In the genomic region with DNA sequence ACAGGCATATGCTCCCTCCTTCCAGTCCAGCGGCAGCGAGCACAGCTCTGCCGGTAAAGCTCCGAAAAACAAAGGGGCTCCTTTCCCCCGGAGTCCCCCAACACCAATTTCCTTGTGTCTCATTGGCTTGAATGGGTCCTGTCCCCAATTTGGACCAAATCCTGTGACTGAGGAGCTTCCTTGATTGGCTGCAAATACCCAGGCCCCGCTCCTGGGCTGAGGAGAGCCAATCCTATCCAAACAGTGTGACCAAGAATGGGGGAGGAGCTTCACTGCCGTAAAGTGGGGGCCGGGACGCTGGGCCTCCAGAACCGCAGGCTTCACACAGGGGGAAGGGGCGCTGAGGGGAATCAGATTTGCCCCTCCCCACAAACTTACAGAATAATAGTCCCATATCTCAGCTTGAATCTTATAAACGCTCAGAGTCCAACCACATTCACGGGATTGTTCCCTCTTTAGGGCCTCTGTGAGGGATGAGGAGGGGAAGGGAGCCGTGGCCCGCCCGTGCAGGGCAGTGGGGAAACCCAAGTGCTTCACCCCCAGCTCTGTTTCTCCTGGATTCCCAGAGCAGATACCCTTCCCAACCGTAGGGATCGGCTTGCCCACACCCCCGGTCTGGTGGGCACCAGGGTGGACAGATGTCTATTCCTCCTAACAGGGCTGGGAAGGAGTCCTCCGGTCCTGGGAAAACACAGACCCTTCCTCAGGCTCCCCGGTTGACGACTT, we compare ENCODE assay signal across 26 cellular contexts.
"Had no signal": no experiment of that assay in that cellular context is flagged by ENCODE, and none has a peak within 500 bp of the region (broad histone marks: within the 10 kb centered on the region; RNA-seq: fewer than 3 reads in every experiment).

No MANE protein-coding gene starts in this region.

- H3K9me3 ChIP-seq: adrenal gland, body of pancreas, breast epithelium, SJCRH30 had no signal

- H3K4me1 Mint-ChIP-seq: activated CD4-positive, alpha-beta T cell treated with anti-CD3 and anti-CD28 coated beads, Interleukin-2, amount 10 ng/mL, durations not matched to agents 24 days and 14 days had no signal

- ATAC-seq: activated CD8-positive, alpha-beta T cell treated with anti-CD3 and anti-CD28 coated beads for 36 hours; activated naive CD4-positive, alpha-beta T cell treated with anti-CD3 and anti-CD28 coated beads, Interleukin-2, amount 50 U/mL, for 72 hours; body of pancreas; Panc1 had no signal

- H3K36me3 ChIP-seq: adrenal gland, breast epithelium, SJCRH30, WERI-Rb-1 had no signal

- H3K27ac ChIP-seq: adrenal gland, body of pancreas, breast epithelium, SJCRH30, SK-N-MC, WERI-Rb-1 had no signal

- DNase-seq: activated CD4-positive, alpha-beta T cell treated with anti-CD3 and anti-CD28 coated beads, Interleukin-2, amount 10 ng/mL, durations not matched to agents 24 days and 14 days; activated CD4-positive, alpha-beta T cell treated with anti-CD3 and anti-CD28 coated beads, Interleukin-2, amount 50 U/mL, for 4 hours; activated CD8-positive, alpha-beta T cell treated with anti-CD3 and anti-CD28 coated beads for 36 hours; activated gamma-delta T cell; activated naive CD4-positive, alpha-beta T cell treated with Interleukin-2 at 50 U/mL for 16 hours; activated T-cell treated with anti-CD3 and anti-CD28 coated beads, Interleukin-2, amount 50 U/mL, for 24 hours; adrenal gland; body of pancreas; caudate nucleus; NCI-H1105; NCI-H1436; NCI-H1694; NCI-H1930; NCI-H2081 treated with DMSO at 0.1 percent for 48 hours; NCI-H345; NCI-H524 treated with DMSO at 0.1 percent for 48 hours; SHP77; SJCRH30; T1000; WERI-Rb-1 had no signal

- H3K4me3 Mint-ChIP-seq: activated CD4-positive, alpha-beta T cell treated with anti-CD3 and anti-CD28 coated beads, Interleukin-2, amount 10 ng/mL, durations not matched to agents 24 days and 14 days; activated CD8-positive, alpha-beta T cell treated with anti-CD3 and anti-CD28 coated beads for 36 hours; activated T-cell treated with anti-CD3 and anti-CD28 coated beads, Interleukin-2, amount 50 U/mL, for 24 hours had no signal

- H3K4me1 ChIP-seq: adrenal gland, body of pancreas, breast epithelium, SJCRH30 had no signal

- H3K27me3 Mint-ChIP-seq: activated CD8-positive, alpha-beta T cell treated with anti-CD3 and anti-CD28 coated beads for 36 hours; activated T-cell treated with anti-CD3 and anti-CD28 coated beads, Interleukin-2, amount 50 U/mL, for 24 hours had no signal

- H3K9me3 Mint-ChIP-seq: activated CD4-positive, alpha-beta T cell treated with anti-CD3 and anti-CD28 coated beads, Interleukin-2, amount 10 ng/mL, durations not matched to agents 24 days and 14 days; activated CD8-positive, alpha-beta T cell treated with anti-CD3 and anti-CD28 coated beads for 36 hours; activated naive CD4-positive, alpha-beta T cell treated with anti-CD3 and anti-CD28 coated beads, Interleukin-2, amount 50 U/mL, for 72 hours; activated T-cell treated with anti-CD3 and anti-CD28 coated beads, Interleukin-2, amount 50 U/mL, for 24 hours; activated T-helper 2 cell treated with anti-CD3 and anti-CD28 coated beads, Interferon-gamma antibody, Interleukin-2, Interleukin-4, amounts not matched to agents 10 μg/mL and 5 μg/mL and 100 μg/mL, durations not matched to agents 14 hours and 24 hours and 36 hours had no signal

- H3K36me3 Mint-ChIP-seq: activated naive CD4-positive, alpha-beta T cell treated with anti-CD3 and anti-CD28 coated beads, Interleukin-2, amount 50 U/mL, for 72 hours had no signal

- H3K4me3 ChIP-seq: adrenal gland, body of pancreas, breast epithelium, SJCRH30, SK-N-MC had no signal

- FAIRE-seq: astrocyte had no signal

- H3K27ac Mint-ChIP-seq: activated CD4-positive, alpha-beta T cell treated with anti-CD3 and anti-CD28 coated beads, Interleukin-2, amount 10 ng/mL, durations not matched to agents 24 days and 14 days; activated CD8-positive, alpha-beta T cell treated with anti-CD3 and anti-CD28 coated beads for 36 hours; activated naive CD4-positive, alpha-beta T cell treated with anti-CD3 and anti-CD28 coated beads, Interleukin-2, amount 50 U/mL, for 72 hours; activated T-cell treated with anti-CD3 and anti-CD28 coated beads, Interleukin-2, amount 50 U/mL, for 24 hours; activated T-helper 2 cell treated with anti-CD3 and anti-CD28 coated beads, Interferon-gamma antibody, Interleukin-2, Interleukin-4, amounts not matched to agents 10 μg/mL and 5 μg/mL and 100 μg/mL, durations not matched to agents 14 hours and 24 hours and 36 hours had no signal

- H3K27me3 ChIP-seq: adrenal gland, body of pancreas, breast epithelium had no signal
